ENCODE assay signal across 14 cellular contexts in genomic region chr12:47743311-47743860, GRCh38. TPM values are rescaled to one million over a fixed set of nuclear protein-coding genes. Genes with fewer than 3 reads are reported as not detected.
DNase-seq lines count a peak whose midpoint lies in the region; TF ChIP-seq lines count a peak whose summit lies in the region.
"Had no signal": no experiment of that assay in that cellular context is flagged by ENCODE, and none has a peak within 500 bp of the region (broad histone marks: within the 10 kb centered on the region; RNA-seq: fewer than 3 reads in every experiment).

No MANE protein-coding gene starts in this region.

- no peaks in the 10 kb centered on the region for H3K36me3 Mint-ChIP-seq in dendritic cell treated with granulocyte-macrophage colony-stimulating factor and Interleukin-4, amounts not matched to agents 40 ng/mL and 50 ng/mL, for 4 days (ENCODE audit: low read depth)

- H3K4me3 ChIP-seq in BLaER1: no peak overlapping the region
- H3K4me3 ChIP-seq in HEK293 (ENCODE audit: low read depth, low read length): no peak overlapping the region
- no peak overlapping the region for H3K4me3 ChIP-seq in neuronal stem cell (ENCODE audit: low read length in 2 of 2)
- no peak overlapping the region for H3K4me3 ChIP-seq in trophoblast cell (ENCODE audit: low read depth, low read length)
- H3K4me3 ChIP-seq: SJSA1 had no signal

- H3K79me1 ChIP-seq in neuronal stem cell (ENCODE audit: low read depth, low read length): no peaks in the 10 kb centered on the region
- no peaks in the 10 kb centered on the region for H3K79me1 ChIP-seq in trophoblast cell (ENCODE audit: low read length)

- H3K27ac ChIP-seq in BLaER1: no peak overlapping the region
- H3K27ac ChIP-seq in HEK293 (ENCODE audit: extremely low read depth, low read depth, low read length): no peak overlapping the region
- H3K27ac ChIP-seq in neuronal stem cell (replicated peaks; ENCODE audit: low read length): no peak overlapping the region
- H3K27ac ChIP-seq in trophoblast cell (ENCODE audit: low read depth, low read length): no peak overlapping the region
- H3K27ac ChIP-seq: HL-60, SJSA1 had no signal

- H3K36me3 ChIP-seq in BLaER1: 0 out of 2 replicates have a peak, but pooled peaks cover 3% of the 10 kb centered on the region
- no peaks in the 10 kb centered on the region for H3K36me3 ChIP-seq in HEK293 (ENCODE audit: control insufficient read depth in 2 of 2, insufficient read depth in 1 of 2, low read length in 2 of 2)
- H3K36me3 ChIP-seq in neuronal stem cell (replicated peaks in 1 of 2; ENCODE audit: control insufficient read depth in 2 of 2, insufficient read depth in 2 of 2, low read length in 2 of 2): no peaks in the 10 kb centered on the region
- H3K36me3 ChIP-seq in trophoblast cell (ENCODE audit: control insufficient read depth in 1 of 2, insufficient read depth in 2 of 2, low read length in 2 of 2): no peaks in the 10 kb centered on the region
- H3K36me3 ChIP-seq: SJSA1 had no signal

- H3K27me3 ChIP-seq in BLaER1: no peaks in the 10 kb centered on the region
- H3K27me3 ChIP-seq in neuronal stem cell (ENCODE audit: control insufficient read depth in 3 of 3, insufficient read depth in 3 of 3, low read depth in 1 of 3, low read length in 3 of 3): no peaks in the 10 kb centered on the region
- H3K27me3 ChIP-seq in trophoblast cell (ENCODE audit: insufficient read depth, low read length): no peaks in the 10 kb centered on the region
- H3K27me3 ChIP-seq: SJSA1 had no signal

- DNase-seq in neuronal stem cell (ENCODE audit: low spot score) (no peak), HCEC 1CT (no peak), NCI-H1417 treated with DMSO at 0.1 percent for 48 hours (lab: John Stamatoyannopoulos, UW) (no peak), NCI-H774 (lab: John Stamatoyannopoulos, UW) (no peak), trophoblast cell (no peak)
- DNase-seq: GDM1, NCI-H1694 treated with DMSO at 0.1 percent for 48 hours, NCI-H446 had no signal

- H3K9me3 Mint-ChIP-seq in dendritic cell treated with granulocyte-macrophage colony-stimulating factor and Interleukin-4, amounts not matched to agents 40 ng/mL and 50 ng/mL, for 4 days: no peaks in the 10 kb centered on the region
- H3K9me3 Mint-ChIP-seq: CD4-positive, alpha-beta T cell had no signal

- H2BK5ac ChIP-seq in neuronal stem cell (ENCODE audit: low read length) (no peak overlapping the region), trophoblast cell (ENCODE audit: low read depth, low read length, poor library complexity) (no peak overlapping the region)

- H4K91ac ChIP-seq in neuronal stem cell (ENCODE audit: low read depth, low read length, poor library complexity): no peak overlapping the region
- no peak overlapping the region for H4K91ac ChIP-seq in trophoblast cell (ENCODE audit: low read depth, low read length)

- H3K4me2 ChIP-seq in BLaER1: peak overlapping the region; percentile 64
- H3K4me2 ChIP-seq in neuronal stem cell (ENCODE audit: insufficient read depth, low read length, poor library complexity, severe bottlenecking): no peak overlapping the region
- H3K4me2 ChIP-seq in trophoblast cell (ENCODE audit: low read length): no peak overlapping the region

- H3K27me3 Mint-ChIP-seq in dendritic cell treated with granulocyte-macrophage colony-stimulating factor and Interleukin-4, amounts not matched to agents 40 ng/mL and 50 ng/mL, for 4 days: peaks cover 46% of the 10 kb centered on the region
- H3K27me3 Mint-ChIP-seq: CD4-positive, alpha-beta T cell had no signal

- H3K9me3 ChIP-seq in BLaER1 (no peaks in the 10 kb centered on the region), HEK293 (ENCODE audit: control insufficient read depth, insufficient read depth, low read depth, low read length) (no peaks in the 10 kb centered on the region), neuronal stem cell (replicated peaks in 1 of 2; ENCODE audit: control insufficient read depth in 2 of 2, insufficient read depth in 1 of 2, low read depth in 1 of 2, low read length in 2 of 2) (no peaks in the 10 kb centered on the region), trophoblast cell (ENCODE audit: insufficient read depth, low read depth, low read length) (peaks cover 4% of the 10 kb centered on the region)
- H3K9me3 ChIP-seq: SJSA1 had no signal

- no peak overlapping the region for H3K23ac ChIP-seq in neuronal stem cell (ENCODE audit: low read depth, low read length, poor library complexity)
- H3K23ac ChIP-seq in trophoblast cell (ENCODE audit: low read length): no peak overlapping the region

- H4K8ac ChIP-seq in neuronal stem cell (ENCODE audit: low read depth, low read length): no peak overlapping the region
- H4K8ac ChIP-seq in trophoblast cell (ENCODE audit: low read depth, low read length): no peak overlapping the region

- H3K27ac Mint-ChIP-seq in dendritic cell treated with granulocyte-macrophage colony-stimulating factor and Interleukin-4, amounts not matched to agents 40 ng/mL and 50 ng/mL, for 4 days: peak overlapping the region; percentile 10
- H3K27ac Mint-ChIP-seq: CD4-positive, alpha-beta T cell had no signal

- no peak overlapping the region for H2BK15ac ChIP-seq in neuronal stem cell (ENCODE audit: low read length)

- WGBS in neuronal stem cell (ENCODE audit: extremely low coverage in 2 of 2, insufficient read length in 2 of 2, insufficient replicate concordance in 1 of 2), 2 donors: no CpG with 5 or more reads among the region's 9 CpGs
- WGBS in trophoblast cell (ENCODE audit: extremely low coverage, insufficient coverage, insufficient read length): no CpG with 5 or more reads among the region's 9 CpGs

- no peaks in the 10 kb centered on the region for H4K20me1 ChIP-seq in BLaER1

- POLR2A ChIA-PET in HEK293 (lab: Yijun Ruan, JAX): interaction anchor here (1.0 to 4.0 kb wide), 6 partner anchors 24 to 162 kb away, joined by 3 to 34 read pairs (median 4); partner anchors contain the start of gene VDR

- H3K4me3 Mint-ChIP-seq in dendritic cell treated with granulocyte-macrophage colony-stimulating factor and Interleukin-4, amounts not matched to agents 40 ng/mL and 50 ng/mL, for 4 days: no peak overlapping the region
- H3K4me3 Mint-ChIP-seq: CD4-positive, alpha-beta T cell had no signal

- H2BK120ac ChIP-seq in neuronal stem cell (ENCODE audit: low read depth, low read length) (no peak overlapping the region), trophoblast cell (ENCODE audit: insufficient read depth, low read length, poor library complexity) (no peak overlapping the region)

- no peak overlapping the region for H2AK5ac ChIP-seq in neuronal stem cell (ENCODE audit: low read depth, low read length)
- no peak overlapping the region for H2AK5ac ChIP-seq in trophoblast cell (ENCODE audit: low read length)

- H3K79me2 ChIP-seq in trophoblast cell (ENCODE audit: control insufficient read depth, insufficient read depth, low read length, poor library complexity): no peaks in the 10 kb centered on the region

- CTCF ChIA-PET in HEK293 (lab: Yijun Ruan, JAX): interaction anchor here (0.7 to 13.5 kb wide), 28 partner anchors 14 to 439 kb away, joined by 3 to 784 read pairs (median 5); partner anchors contain the start of genes ENDOU, HDAC7, RAPGEF3 and SLC48A1

- H2BK12ac ChIP-seq in neuronal stem cell (ENCODE audit: low read length) (no peak overlapping the region), trophoblast cell (ENCODE audit: low read length) (no peak overlapping the region)

- H3K4me1 ChIP-seq in BLaER1: peaks cover 94% of the 10 kb centered on the region
- H3K4me1 ChIP-seq in HEK293 (ENCODE audit: control insufficient read depth, insufficient read depth, low read length): no peaks in the 10 kb centered on the region
- peaks cover 1 to 17% of the 10 kb centered on the region in 2 donors for H3K4me1 ChIP-seq in neuronal stem cell (ENCODE audit: control insufficient read depth in 2 of 2, insufficient read depth in 1 of 2, low read depth in 1 of 2, low read length in 2 of 2)
- H3K4me1 ChIP-seq in trophoblast cell (ENCODE audit: control insufficient read depth in 1 of 2, insufficient read depth in 2 of 2, low read length in 2 of 2): no peaks in the 10 kb centered on the region

- H3K18ac ChIP-seq in neuronal stem cell (ENCODE audit: low read length) (no peak overlapping the region), trophoblast cell (ENCODE audit: low read length) (no peak overlapping the region)

- no peak overlapping the region for H4K12ac ChIP-seq in trophoblast cell (ENCODE audit: low read depth, low read length)

- H3K14ac ChIP-seq in neuronal stem cell (ENCODE audit: low read length) (peak overlapping the region; percentile 56), trophoblast cell (ENCODE audit: low read length) (no peak overlapping the region)

- peaks cover 32% of the 10 kb centered on the region for H3K4me1 Mint-ChIP-seq in dendritic cell treated with granulocyte-macrophage colony-stimulating factor and Interleukin-4, amounts not matched to agents 40 ng/mL and 50 ng/mL, for 4 days (ENCODE audit: low read depth)

- H2AFZ ChIP-seq in neuronal stem cell (ENCODE audit: low read length) (no peak overlapping the region), trophoblast cell (ENCODE audit: insufficient read depth, low read length, poor library complexity) (no peak overlapping the region)

- H3K9ac ChIP-seq in BLaER1: no peak overlapping the region
- H3K9ac ChIP-seq in neuronal stem cell (ENCODE audit: low read depth, low read length, poor library complexity): no peak overlapping the region
- H3K9ac ChIP-seq in trophoblast cell (ENCODE audit: low read length): no peak overlapping the region

- intact Hi-C loops in dendritic cell treated with granulocyte-macrophage colony-stimulating factor and Interleukin-4, amounts not matched to agents 40 ng/mL and 50 ng/mL, for 4 days (cut with micrococcal nuclease): no loop called here

- H3K4ac ChIP-seq in neuronal stem cell (ENCODE audit: low read length) (no peak overlapping the region), trophoblast cell (ENCODE audit: low read depth, low read length) (no peak overlapping the region)

- no peak for TF ChIP-seq CTCF in HEK293 (tag by site-specific recombination; IDR thresholded peaks at IDR 0.05)

TF ChIP-seq in HEK293, 187 proteins besides CTCF, POLR2A, EP300 and RAD21:
- no peak for TF ChIP-seq ZNF660 (tag by site-specific recombination; IDR thresholded peaks at IDR 0.05)
- TF ChIP-seq GLIS1 (tag by site-specific recombination; IDR thresholded peaks at IDR 0.05): 0 out of 2 replicates have a peak, but pooled peaks have one; percentile 3
- no peak for TF ChIP-seq ZNF777 (tag by site-specific recombination; IDR thresholded peaks at IDR 0.05; ENCODE audit: borderline replicate concordance)
- no peak for TF ChIP-seq ZNF768 (tag by site-specific recombination; IDR thresholded peaks at IDR 0.05)
- TF ChIP-seq ZNF146 (tag by site-specific recombination; IDR thresholded peaks at IDR 0.05): no peak
TF ChIP-seq in HEK293: peak in this region for 1.

RNA-seq across cellular contexts. Expression of gene RAPGEF3, which starts 15.3 kb away (rescaled TPM):
- 1.3 TPM for polyA plus RNA-seq in neuronal stem cell (2013, experiment 1 of 2)
- polyA plus RNA-seq in neuronal stem cell (2013, experiment 2 of 2): 1.1 TPM
- polyA plus RNA-seq in trophoblast cell (2013): 0.68 and 0.78 TPM in 2 replicates

RNA-seq across cellular contexts. Expression of gene ENDOU, which starts 18.1 kb away (rescaled TPM):
- not detected for polyA plus RNA-seq in neuronal stem cell (2013, experiment 1 of 2)
- polyA plus RNA-seq in neuronal stem cell (2013, experiment 2 of 2): 0.07 TPM
- 26.2 and 28.2 TPM in 2 replicates for polyA plus RNA-seq in trophoblast cell (2013)

RNA-seq across cellular contexts. Expression of gene SLC48A1, which starts 29.7 kb away (rescaled TPM):
- polyA plus RNA-seq in neuronal stem cell (2013, experiment 1 of 2): 12.5 TPM
- 12.3 TPM for polyA plus RNA-seq in neuronal stem cell (2013, experiment 2 of 2)
- 4.7 and 4.8 TPM in 2 replicates for polyA plus RNA-seq in trophoblast cell (2013)

RNA-seq across cellular contexts. Expression of gene RPAP3, which starts 37.6 kb away (rescaled TPM):
- polyA plus RNA-seq in neuronal stem cell (2013, experiment 1 of 2): 49.8 TPM
- polyA plus RNA-seq in neuronal stem cell (2013, experiment 2 of 2): 50.8 TPM
- polyA plus RNA-seq in trophoblast cell (2013): 30.6 and 32.7 TPM in 2 replicates
